16 cellular contexts compared by ENCODE assay signal in the genomic region with DNA sequence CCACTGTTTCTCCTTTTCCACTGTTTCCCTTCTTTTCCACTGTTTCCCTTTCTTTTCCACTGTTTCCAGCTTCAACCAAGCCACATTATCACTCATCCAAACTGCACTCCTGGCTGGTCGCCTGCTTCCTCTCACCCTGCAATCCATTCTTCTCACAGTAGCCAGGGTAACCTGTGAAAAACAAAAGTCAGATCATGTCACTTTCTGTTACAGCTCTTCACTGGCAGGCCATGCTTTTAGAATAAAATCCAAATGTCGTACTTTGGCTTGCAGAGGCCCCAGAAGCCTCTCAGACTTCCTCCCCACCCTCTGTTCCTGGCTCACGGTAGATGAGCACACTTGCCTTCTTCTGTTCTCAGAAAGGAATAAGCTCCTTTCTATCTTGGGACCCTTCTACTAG. TPM values are rescaled to one million over a fixed set of nuclear protein-coding genes. Genes with fewer than 3 reads are reported as not detected.
DNase-seq lines count a peak whose midpoint lies in the region; ATAC-seq, FAIRE-seq and TF ChIP-seq lines count a peak whose summit lies in the region.
"Had no signal": no experiment of that assay in that cellular context is flagged by ENCODE, and none has a peak within 500 bp of the region (broad histone marks: within the 10 kb centered on the region; RNA-seq: fewer than 3 reads in every experiment).

No MANE protein-coding gene starts in this region.

- no peaks in the 10 kb centered on the region for H3K9me3 Mint-ChIP-seq in astrocyte (ENCODE audit: unreplicated experiment)
- H3K9me3 Mint-ChIP-seq in natural killer cell treated with Interleukin-12 subunit alpha and Interleukin-12 subunit beta and Interleukin-15 and Interleukin-18, amount 100 ng/mL, for 72 hours, result no peaks in the 10 kb centered on the region
- H3K9me3 Mint-ChIP-seq: activated CD4-positive, alpha-beta memory T cell treated with anti-CD3 and anti-CD28 coated beads for 36 hours; activated T-cell treated with anti-CD3 and anti-CD28 coated beads, Interleukin-2, amount 50 U/mL, for 72 hours had no signal

- H3K27ac Mint-ChIP-seq in astrocyte (ENCODE audit: unreplicated experiment), result no peak overlapping the region
- no peak overlapping the region for H3K27ac Mint-ChIP-seq in natural killer cell treated with Interleukin-12 subunit alpha and Interleukin-12 subunit beta and Interleukin-15 and Interleukin-18, amount 100 ng/mL, for 72 hours
- H3K27ac Mint-ChIP-seq: activated CD4-positive, alpha-beta memory T cell treated with anti-CD3 and anti-CD28 coated beads for 36 hours; activated T-cell treated with anti-CD3 and anti-CD28 coated beads, Interleukin-2, amount 50 U/mL, for 72 hours had no signal

- peaks cover 53% of the 10 kb centered on the region for H4K20me1 ChIP-seq in astrocyte (ENCODE audit: insufficient read depth, low read length)

- ATAC-seq in left ventricle myocardium superior (peak; percentile 62), sciatic nerve (peak; percentile 54)
- no peak for ATAC-seq in natural killer cell treated with Interleukin-12 subunit alpha and Interleukin-12 subunit beta and Interleukin-15 and Interleukin-18, amount 100 ng/mL, for 72 hours
- ATAC-seq: activated T-cell treated with anti-CD3 and anti-CD28 coated beads, Interleukin-2, amount 50 U/mL, for 72 hours had no signal

- H3K9me3 ChIP-seq in astrocyte (ENCODE audit: insufficient read depth, low read depth, low read length), result no peaks in the 10 kb centered on the region
- H3K9me3 ChIP-seq: lower lobe of right lung, neutrophil had no signal

- H3K27me3 Mint-ChIP-seq in astrocyte (ENCODE audit: low read depth, unreplicated experiment), result no peaks in the 10 kb centered on the region
- no peaks in the 10 kb centered on the region for H3K27me3 Mint-ChIP-seq in natural killer cell treated with Interleukin-12 subunit alpha and Interleukin-12 subunit beta and Interleukin-15 and Interleukin-18, amount 100 ng/mL, for 72 hours
- H3K27me3 Mint-ChIP-seq: activated CD4-positive, alpha-beta memory T cell treated with anti-CD3 and anti-CD28 coated beads for 36 hours; CD4-positive, alpha-beta memory T cell had no signal

- intact Hi-C loops in left ventricle myocardium superior (cut with micrococcal nuclease), result no loop called here
- intact Hi-C loops in sciatic nerve (cut with DNase I), result no loop called here

- no peak overlapping the region for H3K27ac ChIP-seq in astrocyte (ENCODE audit: low read depth, low read length)
- H3K27ac ChIP-seq: lower lobe of right lung, neutrophil had no signal

- H2AFZ ChIP-seq in astrocyte (ENCODE audit: low read depth, low read length), result no peak overlapping the region

- H3K4me3 ChIP-seq in astrocyte (ENCODE audit: insufficient read depth, low read depth, low read length), result no peak overlapping the region
- H3K4me3 ChIP-seq: lower lobe of right lung had no signal

- H3K36me3 Mint-ChIP-seq in astrocyte (ENCODE audit: low read depth, unreplicated experiment), result peaks cover 11% of the 10 kb centered on the region
- H3K36me3 Mint-ChIP-seq in natural killer cell treated with Interleukin-12 subunit alpha and Interleukin-12 subunit beta and Interleukin-15 and Interleukin-18, amount 100 ng/mL, for 72 hours, result no peaks in the 10 kb centered on the region

- H3K4me3 Mint-ChIP-seq in astrocyte (ENCODE audit: unreplicated experiment), result no peak overlapping the region
- no peak overlapping the region for H3K4me3 Mint-ChIP-seq in natural killer cell treated with Interleukin-12 subunit alpha and Interleukin-12 subunit beta and Interleukin-15 and Interleukin-18, amount 100 ng/mL, for 72 hours
- H3K4me3 Mint-ChIP-seq: activated CD4-positive, alpha-beta memory T cell treated with anti-CD3 and anti-CD28 coated beads for 36 hours; activated T-cell treated with anti-CD3 and anti-CD28 coated beads, Interleukin-2, amount 50 U/mL, for 72 hours; CD4-positive, alpha-beta memory T cell had no signal

- DNase-seq in GM19239 (ENCODE audit: insufficient read length, low spot score) (no peak), astrocyte (ENCODE audit: low read depth) (peak; percentile 48), left ventricle myocardium superior (peak; percentile 43), sciatic nerve (ENCODE audit: low spot score) (no peak), NCI-H2081 (lab: John Stamatoyannopoulos, UW) (no peak), hepatic stellate cell (ENCODE audit: low spot score) (no peak)
- DNase-seq in natural killer cell treated with Interleukin-12 subunit alpha and Interleukin-12 subunit beta and Interleukin-15 and Interleukin-18, amount 100 ng/mL, for 72 hours (ENCODE audit: low spot score), result no peak
- DNase-seq: activated CD4-positive, alpha-beta memory T cell treated with anti-CD3 and anti-CD28 coated beads for 36 hours; activated T-cell treated with anti-CD3 and anti-CD28 coated beads, Interleukin-2, amount 50 U/mL, for 72 hours; CD4-positive, alpha-beta memory T cell; cortex of kidney; GDM1; lower lobe of right lung; NCI-H1092 had no signal

- no peak for TF ChIP-seq CTCF in astrocyte (IDR thresholded peaks at IDR 0.05; ENCODE audit: insufficient read depth, low read depth, low read length)

- H3K36me3 ChIP-seq in astrocyte (ENCODE audit: insufficient read depth, low read length), result peaks cover 14% of the 10 kb centered on the region

- no peak overlapping the region for H3K9ac ChIP-seq in astrocyte (ENCODE audit: low read length)

- H3K4me1 ChIP-seq in astrocyte (ENCODE audit: insufficient read depth, low read length), result peaks cover 8% of the 10 kb centered on the region

- H3K27me3 ChIP-seq in astrocyte (ENCODE audit: insufficient read depth, low read length), result no peaks in the 10 kb centered on the region
- H3K27me3 ChIP-seq: neutrophil had no signal

- FAIRE-seq in GM19239 (lab: Jason Lieb, UNC), result peak; percentile 54
- no peak for FAIRE-seq in astrocyte (lab: Jason Lieb, UNC)
- FAIRE-seq: TTC549 had no signal

- H3K4me2 ChIP-seq in astrocyte (ENCODE audit: low read length), result no peak overlapping the region

- H3K4me1 Mint-ChIP-seq in astrocyte (ENCODE audit: low read depth, unreplicated experiment), result peaks cover 9% of the 10 kb centered on the region
- peaks cover 11 to 18% of the 10 kb centered on the region in 2 donors for H3K4me1 Mint-ChIP-seq in natural killer cell treated with Interleukin-12 subunit alpha and Interleukin-12 subunit beta and Interleukin-15 and Interleukin-18, amount 100 ng/mL, for 72 hours (ENCODE audit: low read depth in 2 of 2)

- peaks cover 20% of the 10 kb centered on the region for H3K79me2 ChIP-seq in astrocyte (ENCODE audit: insufficient read depth, low read length)

RNA-seq across cellular contexts. Expression of a gene that starts 33.9 kb away (rescaled TPM):
- 84.0 and 85.8 TPM in 2 replicates for total RNA-seq in astrocyte
- 22.5 TPM for total RNA-seq in left ventricle myocardium superior
- 37.7 TPM for total RNA-seq in sciatic nerve
- total RNA-seq in natural killer cell treated with Interleukin-12 subunit alpha and Interleukin-12 subunit beta and Interleukin-15 and Interleukin-18, amount 100 ng/mL, for 72 hours, result 10 to 100 TPM; 49.3 to 52.1 TPM

Comparison
In these comparisons a context has a peak if more than half of its experiments do, and no peak if none do; other contexts are left out.
1. DNase-seq: peak in astrocyte (single experiment) and left ventricle myocardium superior (single experiment); none in GM19239 (single experiment), sciatic nerve (single experiment), NCI-H2081 (0 of 2), natural killer cell treated with Interleukin-12 subunit alpha and Interleukin-12 subunit beta and Interleukin-15 and Interleukin-18, amount 100 ng/mL, for 72 hours (single experiment) and hepatic stellate cell (single experiment).
2. ATAC-seq: peak in left ventricle myocardium superior (single experiment) and sciatic nerve (single experiment); none in natural killer cell treated with Interleukin-12 subunit alpha and Interleukin-12 subunit beta and Interleukin-15 and Interleukin-18, amount 100 ng/mL, for 72 hours (0 of 2).